Comparison of ENCODE assay signal across 8 cellular contexts in genomic region chr6:14210077-14210476, GRCh38.
A peak's percentile ranks its signal among the peaks of the same experiment; 100 is the strongest.
DNase-seq lines count a peak whose midpoint lies in the region; ATAC-seq, FAIRE-seq and TF ChIP-seq lines count a peak whose summit lies in the region.

No MANE protein-coding gene starts in this region.

- CTCF ChIA-PET in HepG2 (lab: Yijun Ruan, JAX; ENCODE audit: low intra/inter-chr PET ratio, low total read pairs): interaction anchor here (2.0 kb wide), 1 partner anchor 501 kb away, joined by 7 read pairs; no protein-coding TSS in a partner anchor

- TF ChIP-seq EP300 in HepG2 (IDR thresholded peaks at IDR 0.05; ENCODE audit: low read depth in 2 of 2, low read length in 2 of 2) (no peak), HepG2 (CRISPR knock-in tag; IDR thresholded peaks at IDR 0.05; ENCODE audit: borderline replicate concordance) (no peak)

- 81% methylated on average over 10 of the region's 10 CpGs for WGBS in HepG2 (ENCODE audit: low lambda C conversion rate)
- WGBS in right lobe of liver (ENCODE audit: insufficient coverage, low coverage, low lambda C conversion rate, missing lambda C conversion rate): 80% methylated on average over 10 of the region's 10 CpGs

- POLR2A ChIA-PET in HepG2 (lab: Yijun Ruan, JAX): no interaction called here

- FAIRE-seq in HepG2 (lab: Jason Lieb, UNC): no peak
- no peak for FAIRE-seq in kidney (lab: Jason Lieb, UNC)
- no peak for FAIRE-seq in D721Med (lab: Jason Lieb, UNC)

- peak overlapping the region; percentile 10 for H2AFZ ChIP-seq in HepG2 (ENCODE audit: low read length)

- intact Hi-C loops in HepG2 (cut with micrococcal nuclease; ENCODE audit: unreplicated experiment): loop anchor here (2.0 to 10.0 kb wide), 3 partner anchors 1035 to 1282 kb away; partner anchors contain the start of gene JARID2
- intact Hi-C loops in right lobe of liver (cut with DNase I): loop anchor here in 1 of 2 donors (10.0 kb wide), 1 partner anchor 365 kb away; no protein-coding TSS in a partner anchor
- intact Hi-C loops in kidney (cut with DNase I): no loop called here
- intact Hi-C loops in uterus (cut with DNase I; ENCODE audit: low total_unique reads): no loop called here

- TF ChIP-seq CTCF in HepG2 (CRISPR knock-in tag; IDR thresholded peaks at IDR 0.05) (no peak), right lobe of liver (IDR thresholded peaks at IDR 0.05) (no peak), WERI-Rb-1 (IDR thresholded peaks at IDR 0.05; ENCODE audit: low read depth, low read length) (no peak), kidney (IDR thresholded peaks at IDR 0.05; ENCODE audit: borderline replicate concordance, extremely low read depth, insufficient read depth) (no peak), uterus (IDR thresholded peaks at IDR 0.05) (no peak), D721Med (IDR thresholded peaks at IDR 0.05; ENCODE audit: insufficient read depth, missing control alignments) (no peak)

- H3K36me3 ChIP-seq in HepG2 (replicated peaks in 1 of 2; ENCODE audit: control insufficient read depth in 1 of 2, insufficient read depth in 2 of 2, low read length in 2 of 2) (no peaks in the 10 kb centered on the region), right lobe of liver (no peaks in the 10 kb centered on the region), WERI-Rb-1 (no peaks in the 10 kb centered on the region; the same call in 1 of the 2 replicates), kidney (ENCODE audit: control insufficient read depth in 1 of 2, insufficient read depth in 2 of 2, low read length in 2 of 2) (no peaks in the 10 kb centered on the region), uterus (no peaks in the 10 kb centered on the region)

- H3K4me3 ChIP-seq in HepG2 (replicated peaks in 1 of 3; ENCODE audit: insufficient read depth in 1 of 3, low read depth in 2 of 3, low read length in 3 of 3) (no peak overlapping the region), right lobe of liver (peak overlapping the region in 1 of 3 donors; percentile 85), WERI-Rb-1 (ENCODE audit: low read depth, low read length) (peak overlapping the region; percentile 81), kidney (ENCODE audit: low read length in 2 of 2) (peak overlapping the region; percentile 70 to 76), uterus (no peak overlapping the region)

- H3K27ac ChIP-seq in HepG2 (ENCODE audit: extremely low read length, insufficient read depth, low read length): no peak overlapping the region
- no peak overlapping the region for H3K27ac ChIP-seq in right lobe of liver
- peak overlapping the region; percentile 85 for H3K27ac ChIP-seq in WERI-Rb-1
- peak overlapping the region in 1 of 2 donors; percentile 92 for H3K27ac ChIP-seq in kidney (ENCODE audit: low read depth in 2 of 2, low read length in 2 of 2)
- peak overlapping the region; percentile 70 to 76 for H3K27ac ChIP-seq in uterus

- no peaks in the 10 kb centered on the region for H3K9me3 ChIP-seq in HepG2 (ENCODE audit: low read length)
- H3K9me3 ChIP-seq in right lobe of liver: no peaks in the 10 kb centered on the region
- peaks cover 3% of the 10 kb centered on the region for H3K9me3 ChIP-seq in WERI-Rb-1 (ENCODE audit: severe bottlenecking)
- no peaks in the 10 kb centered on the region for H3K9me3 ChIP-seq in kidney (ENCODE audit: control insufficient read depth in 1 of 2, low read length in 2 of 2)
- no peaks in the 10 kb centered on the region for H3K9me3 ChIP-seq in uterus

- BruUV-seq in HepG2 (replicated peaks; lab: Mats Ljungman, UMichigan): no TSS peak

- no peak for TF ChIP-seq RAD21 in HepG2 (CRISPR knock-in tag; IDR thresholded peaks at IDR 0.05)

- no peak for ATAC-seq in HepG2
- no peak for ATAC-seq in right lobe of liver
- ATAC-seq in HG03378 (IDR thresholded peaks at IDR 0.05; ENCODE audit: unreplicated experiment): no peak

- in situ Hi-C loops in HepG2 (cut with HindIII; ENCODE audit: extremely low pct_ligation_motif_present, low pct_unique_long_range_greater_than_20kb): loop anchor here (10.0 to 25.0 kb wide), 4 partner anchors 1027 to 1402 kb away; partner anchors contain the start of gene JARID2

- H3K4me1 ChIP-seq in HepG2 (ENCODE audit: insufficient read depth, low read length) (peaks cover 31% of the 10 kb centered on the region), right lobe of liver (peaks cover 0 to 11% (median 0%) of the 10 kb centered on the region in 4 donors), kidney (ENCODE audit: control insufficient read depth in 1 of 2, insufficient read depth in 1 of 2, low read depth in 1 of 2, low read length in 2 of 2) (peaks cover 13 to 25% of the 10 kb centered on the region in 2 donors), uterus (no peaks in the 10 kb centered on the region)

- H3K27me3 ChIP-seq in HepG2 (ENCODE audit: control insufficient read depth in 1 of 2, insufficient read depth in 2 of 2, low read length in 2 of 2) (peaks cover 0 to 21% of the 10 kb centered on the region in 2 experiments; a peak in 3 of 5 replicates), right lobe of liver (no peaks in the 10 kb centered on the region), WERI-Rb-1 (ENCODE audit: insufficient read depth, low read depth, severe bottlenecking) (no peaks in the 10 kb centered on the region), uterus (no peaks in the 10 kb centered on the region)

- H3K9ac ChIP-seq in HepG2 (ENCODE audit: insufficient read depth, low read depth, low read length): no peak overlapping the region
- H3K9ac ChIP-seq in kidney (ENCODE audit: low read length in 2 of 2): peak overlapping the region in 1 of 2 donors; percentile 87

- no peaks in the 10 kb centered on the region for H3K79me2 ChIP-seq in HepG2 (ENCODE audit: insufficient read depth, low read length)

- H3K4me2 ChIP-seq in HepG2 (ENCODE audit: low read depth, low read length): 0 out of 2 replicates have a peak overlapping the region, but pooled peaks have one; percentile 98

- DNase-seq in HepG2 (ENCODE audit: low spot score) (no peak), right lobe of liver (no peak), WERI-Rb-1 (peak; percentile 63), kidney (no peak), uterus (no peak), D721Med (ENCODE audit: insufficient read length, low spot score) (no peak), NCI-H1930 (lab: John Stamatoyannopoulos, UW) (no peak)

- H4K20me1 ChIP-seq in HepG2 (ENCODE audit: insufficient read depth, low read length): no peaks in the 10 kb centered on the region

- no peak for TF ChIP-seq POLR2A in HepG2 (IDR thresholded peaks at IDR 0.05; ENCODE audit: insufficient read depth in 1 of 2, low read depth in 2 of 2, low read length in 2 of 2)
- TF ChIP-seq POLR2A in right lobe of liver (IDR thresholded peaks at IDR 0.05): no peak
- TF ChIP-seq POLR2A in uterus (IDR thresholded peaks at IDR 0.05): no peak

TF ChIP-seq in HepG2, 621 proteins besides CTCF, POLR2A, EP300 and RAD21:
- TF ChIP-seq HIC2 (CRISPR knock-in tag; IDR thresholded peaks at IDR 0.05; ENCODE audit: low read depth) (no peak), SIX1 (CRISPR knock-in tag; IDR thresholded peaks at IDR 0.05; ENCODE audit: borderline replicate concordance) (no peak), MEIS1 (CRISPR knock-in tag; IDR thresholded peaks at IDR 0.05; ENCODE audit: borderline replicate concordance) (0 out of 2 replicates have a peak, but pooled peaks have one; percentile 12), SNAI1 (CRISPR knock-in tag; IDR thresholded peaks at IDR 0.05; ENCODE audit: borderline replicate concordance) (no peak)

Comparison
In these comparisons a context has a peak if more than half of its experiments do, and no peak if none do; other contexts are left out.
1. H3K27ac ChIP-seq: peak in WERI-Rb-1 (single experiment) and uterus (2 of 2); none in HepG2 (single experiment) and right lobe of liver (0 of 3).
2. H3K4me3 ChIP-seq: peak in WERI-Rb-1 (single experiment) and kidney (2 of 2); none in HepG2 (0 of 3) and uterus (0 of 2).